Comparison of ENCODE assay signal across 14 cellular contexts in the genomic region with DNA sequence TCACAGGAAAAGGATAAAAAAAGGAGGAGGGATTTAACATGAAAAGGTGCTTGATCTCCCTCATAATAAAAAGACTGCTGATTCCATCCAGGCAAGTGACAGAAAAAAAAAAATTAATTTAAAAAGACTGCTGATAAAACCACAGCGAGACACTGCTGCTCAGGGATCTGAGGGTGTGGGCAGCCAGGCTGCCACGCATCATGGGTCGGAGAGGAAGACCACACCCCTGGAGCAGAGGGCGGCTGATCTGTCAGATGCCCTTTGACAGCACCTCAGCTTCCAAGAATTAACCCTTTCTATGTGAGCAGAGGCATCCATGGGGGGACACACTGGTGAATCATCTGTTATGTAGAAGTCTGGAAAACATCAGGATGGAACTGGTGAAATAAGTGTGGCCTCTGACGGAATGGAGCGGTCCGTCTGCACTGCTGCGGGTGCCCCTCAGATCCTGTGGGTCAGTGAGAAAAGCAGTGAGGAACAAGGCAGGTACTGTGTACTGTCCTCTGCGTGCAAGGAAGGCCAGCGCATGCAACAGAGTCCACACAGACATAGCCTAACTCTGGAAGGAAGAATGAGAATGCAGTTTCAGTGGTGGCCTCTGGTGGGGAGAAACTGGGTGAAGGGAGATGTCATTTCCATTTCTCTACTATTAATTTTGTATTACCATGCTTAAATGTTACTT.
"Had no signal": no experiment of that assay in that cellular context is flagged by ENCODE, and none has a peak within 500 bp of the region (broad histone marks: within the 10 kb centered on the region; RNA-seq: fewer than 3 reads in every experiment).

No MANE protein-coding gene starts in this region.

- H3K36me3 Mint-ChIP-seq: immature natural killer cell had no signal

- H3K27ac Mint-ChIP-seq: activated CD8-positive, alpha-beta T cell treated with anti-CD3 and anti-CD28 coated beads, Interleukin-2, amount 10 ng/mL, durations not matched to agents 7 days and 5 days; endodermal cell; immature natural killer cell; nephron had no signal

- H3K4me3 Mint-ChIP-seq: activated CD8-positive, alpha-beta T cell treated with anti-CD3 and anti-CD28 coated beads, Interleukin-2, amount 10 ng/mL, durations not matched to agents 7 days and 5 days; endodermal cell; nephron; stimulated activated naive CD8-positive, alpha-beta T cell treated with anti-CD3 and anti-CD28 coated beads, Interleukin-15, amount 100 ng/mL, for 72 hours had no signal

- H3K4me1 Mint-ChIP-seq: endodermal cell; immature natural killer cell; nephron; stimulated activated naive CD8-positive, alpha-beta T cell treated with anti-CD3 and anti-CD28 coated beads, Interleukin-15, amount 100 ng/mL, for 72 hours had no signal

- DNase-seq: activated CD4-positive, alpha-beta T cell treated with anti-CD3 and anti-CD28 coated beads for 4 hours; activated CD8-positive, alpha-beta T cell treated with anti-CD3 and anti-CD28 coated beads, Interleukin-2, amount 10 ng/mL, durations not matched to agents 7 days and 5 days; activated naive CD4-positive, alpha-beta T cell treated with anti-CD3 and anti-CD28 coated beads, Interleukin-2, amount 50 U/mL, for 16 hours; cerebellar nuclear complex; dermis blood vessel endothelial cell; endodermal cell; erythroblast; immature natural killer cell; left cardiac atrium; stimulated activated CD4-positive, alpha-beta T cell treated with anti-CD3 and anti-CD28 coated beads, Interleukin-15, amount 100 ng/mL, for 24 hours; stimulated activated CD4-positive, alpha-beta T cell treated with anti-CD3 and anti-CD28 coated beads, Interleukin-4, amount 100 ng/mL, for 4 hours; stimulated activated naive CD8-positive, alpha-beta T cell treated with anti-CD3 and anti-CD28 coated beads, Interleukin-15, amount 100 ng/mL, for 72 hours; SW 1271 had no signal
